9 cellular contexts compared by ENCODE assay signal in genomic region chr4:36235306-36235705, GRCh38. TPM values are rescaled to one million over a fixed set of nuclear protein-coding genes. Genes with fewer than 3 reads are reported as not detected.
DNase-seq lines count a peak whose midpoint lies in the region; ATAC-seq and TF ChIP-seq lines count a peak whose summit lies in the region.
"Had no signal": no experiment of that assay in that cellular context is flagged by ENCODE, and none has a peak within 500 bp of the region (broad histone marks: within the 10 kb centered on the region; RNA-seq: fewer than 3 reads in every experiment).

No MANE protein-coding gene starts in this region.

- H3K9me3 Mint-ChIP-seq in activated naive CD8-positive, alpha-beta T cell treated with anti-CD3 and anti-CD28 coated beads, Interleukin-2, amount 10 ng/mL, durations not matched to agents 7 days and 5 days = peaks cover 26% of the 10 kb centered on the region
- H3K9me3 Mint-ChIP-seq in memory B cell = peaks cover 5% of the 10 kb centered on the region

- POLR2A ChIA-PET in activated naive CD8-positive, alpha-beta T cell treated with anti-CD3 and anti-CD28 coated beads, Interleukin-2, amount 10 ng/mL, durations not matched to agents 7 days and 5 days (lab: Charles Lee) = no interaction called here

- no peaks in the 10 kb centered on the region for H3K9me3 ChIP-seq in DND-41 (ENCODE audit: insufficient read depth, low read length, severe bottlenecking)
- H3K9me3 ChIP-seq: sigmoid colon had no signal

- no peak overlapping the region for H3K4me2 ChIP-seq in DND-41 (ENCODE audit: insufficient read depth, low read length)

- no peaks in the 10 kb centered on the region for H3K27me3 ChIP-seq in DND-41 (ENCODE audit: insufficient read depth, low read length, poor library complexity)
- H3K27me3 ChIP-seq: sigmoid colon had no signal

- no peak overlapping the region for H3K9ac ChIP-seq in DND-41 (ENCODE audit: low read depth, low read length)

- peaks cover 44% of the 10 kb centered on the region for H3K4me1 Mint-ChIP-seq in activated naive CD8-positive, alpha-beta T cell treated with anti-CD3 and anti-CD28 coated beads, Interleukin-2, amount 10 ng/mL, durations not matched to agents 7 days and 5 days
- peaks cover 54% of the 10 kb centered on the region for H3K4me1 Mint-ChIP-seq in memory B cell

- H3K36me3 Mint-ChIP-seq in activated naive CD8-positive, alpha-beta T cell treated with anti-CD3 and anti-CD28 coated beads, Interleukin-2, amount 10 ng/mL, durations not matched to agents 7 days and 5 days = peaks cover 80% of the 10 kb centered on the region
- H3K36me3 Mint-ChIP-seq in memory B cell = peaks cover 48% of the 10 kb centered on the region

- no peak overlapping the region for H3K4me3 Mint-ChIP-seq in activated naive CD8-positive, alpha-beta T cell treated with anti-CD3 and anti-CD28 coated beads, Interleukin-2, amount 10 ng/mL, durations not matched to agents 7 days and 5 days
- no peak overlapping the region for H3K4me3 Mint-ChIP-seq in memory B cell

- H3K27ac Mint-ChIP-seq in activated naive CD8-positive, alpha-beta T cell treated with anti-CD3 and anti-CD28 coated beads, Interleukin-2, amount 10 ng/mL, durations not matched to agents 7 days and 5 days = peak overlapping the region; percentile 11
- H3K27ac Mint-ChIP-seq in memory B cell = peak overlapping the region; percentile 20

- ATAC-seq in DND-41 (ENCODE audit: insufficient read depth, low read depth) = peak; percentile 64; the same call in 2 of the 3 replicates
- no peak for ATAC-seq in activated naive CD8-positive, alpha-beta T cell treated with anti-CD3 and anti-CD28 coated beads, Interleukin-2, amount 10 ng/mL, durations not matched to agents 7 days and 5 days (ENCODE audit: low read depth)
- no peak for ATAC-seq in memory B cell (ENCODE audit: low read depth)
- ATAC-seq in HG03159 (IDR thresholded peaks at IDR 0.05; ENCODE audit: unreplicated experiment) = no peak

- H3K4me1 ChIP-seq in DND-41 (ENCODE audit: insufficient read depth, low read length) = peaks cover 2% of the 10 kb centered on the region; the same call in 1 of the 2 replicates
- H3K4me1 ChIP-seq: sigmoid colon had no signal

- peaks cover 25% of the 10 kb centered on the region; the same call in 1 of the 2 replicates for H4K20me1 ChIP-seq in DND-41 (ENCODE audit: insufficient read depth, low read length)

- H3K27ac ChIP-seq in DND-41 (ENCODE audit: low read length) = no peak overlapping the region
- H3K27ac ChIP-seq: sigmoid colon had no signal

- peaks cover 43% of the 10 kb centered on the region for H3K36me3 ChIP-seq in DND-41 (ENCODE audit: insufficient read depth, low read length)
- H3K36me3 ChIP-seq: sigmoid colon had no signal

- no peaks in the 10 kb centered on the region for H3K27me3 Mint-ChIP-seq in activated naive CD8-positive, alpha-beta T cell treated with anti-CD3 and anti-CD28 coated beads, Interleukin-2, amount 10 ng/mL, durations not matched to agents 7 days and 5 days
- H3K27me3 Mint-ChIP-seq in memory B cell = no peaks in the 10 kb centered on the region

- peak; percentile 37 for TF ChIP-seq CTCF in DND-41 (IDR thresholded peaks at IDR 0.05; ENCODE audit: borderline replicate concordance, extremely low read depth, low read length, poor library complexity, severe bottlenecking)
- TF ChIP-seq CTCF in GM13977 (IDR thresholded peaks at IDR 0.05; ENCODE audit: extremely low read depth, insufficient read depth, missing control alignments) = no peak

- peaks cover 99% of the 10 kb centered on the region for H3K79me2 ChIP-seq in DND-41 (ENCODE audit: insufficient read depth, low read length)

- in situ Hi-C loops in GM13977 (cut with MboI; ENCODE audit: low pct_unique_long_range_greater_than_20kb, low sequenced_read_pairs, unreplicated experiment) = no loop called here

- DNase-seq in DND-41 (no peak), HT1080 (ENCODE audit: low read depth) (peak; percentile 73), memory B cell (ENCODE audit: low spot score in 2 of 2) (no peak), GM13977 (ENCODE audit: low spot score) (no peak), NAMALWA (ENCODE audit: low spot score) (no peak)
- DNase-seq in activated naive CD8-positive, alpha-beta T cell treated with anti-CD3 and anti-CD28 coated beads, Interleukin-2, amount 10 ng/mL, durations not matched to agents 7 days and 5 days = no peak
- DNase-seq: NCI-H446, sigmoid colon had no signal

- no peak overlapping the region for H2AFZ ChIP-seq in DND-41 (ENCODE audit: low read depth, low read length)

- H3K4me3 ChIP-seq in DND-41 (ENCODE audit: low read depth in 1 of 2, low read length in 2 of 2) = no peak overlapping the region
- H3K4me3 ChIP-seq: sigmoid colon had no signal

RNA-seq across cellular contexts. Expression of gene ARAP2, which starts 9.0 kb away (rescaled TPM):
- total RNA-seq in HT1080 (2014; rRNA removed; shearing (Covaris generic)) = 2.2 and 2.8 TPM in 2 replicates
- polyA plus RNA-seq in HT1080 (2015; cell fraction: cytosol; rRNA removed) = 1.1 and 1.6 TPM in 2 replicates
- polyA plus RNA-seq in HT1080 (2015; cell fraction: nucleus; rRNA removed) = 1.9 and 2.5 TPM in 2 replicates
- 10 to 100 TPM; 63.7 to 70.3 TPM for total RNA-seq in activated naive CD8-positive, alpha-beta T cell treated with anti-CD3 and anti-CD28 coated beads, Interleukin-2, amount 10 ng/mL, durations not matched to agents 7 days and 5 days

RNA-seq across cellular contexts. Expression of gene DTHD1, which starts 46.1 kb away (rescaled TPM):
- total RNA-seq in HT1080 (2014; rRNA removed; shearing (Covaris generic)) = not detected in 2 replicates
- polyA plus RNA-seq in HT1080 (2015; cell fraction: cytosol; rRNA removed) = not detected in 2 replicates
- not detected in 2 replicates for polyA plus RNA-seq in HT1080 (2015; cell fraction: nucleus; rRNA removed)
- 1 to 10 TPM; 4.7 to 5.4 TPM for total RNA-seq in activated naive CD8-positive, alpha-beta T cell treated with anti-CD3 and anti-CD28 coated beads, Interleukin-2, amount 10 ng/mL, durations not matched to agents 7 days and 5 days

Comparison
In these comparisons a context has a peak if more than half of its experiments do, and no peak if none do; other contexts are left out.
1. RNA of gene ARAP2, which starts 9.0 kb away (total RNA-seq): 63.7 to 70.3 TPM in activated naive CD8-positive, alpha-beta T cell treated with anti-CD3 and anti-CD28 coated beads, Interleukin-2, amount 10 ng/mL, durations not matched to agents 7 days and 5 days; 2.2 to 2.8 TPM in HT1080; every median in the first group is over 10 times any median in the second.